ENCODE assay signal across 13 cellular contexts in the genomic region with DNA sequence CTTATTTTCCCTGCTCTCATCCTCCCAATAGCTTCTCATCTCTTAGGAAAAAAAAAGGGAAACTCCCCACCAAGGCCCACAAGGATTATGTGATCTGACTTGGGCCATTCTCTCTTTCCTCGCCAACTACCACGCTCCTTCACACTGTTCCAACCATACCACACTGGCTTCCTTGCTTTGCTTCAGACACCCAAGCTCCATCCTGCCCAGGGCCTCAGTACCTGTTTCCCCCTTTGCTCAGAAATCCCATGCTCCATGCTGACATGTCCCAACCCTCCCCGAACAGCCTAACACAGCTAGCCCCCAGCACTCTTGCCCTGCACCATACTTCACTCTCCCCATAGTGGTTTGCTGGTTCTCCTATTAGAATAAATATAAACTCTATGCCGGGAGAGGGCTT. TPM values are rescaled to one million over a fixed set of nuclear protein-coding genes. Genes with fewer than 3 reads are reported as not detected.
"Had no signal": no experiment of that assay in that cellular context is flagged by ENCODE, and none has a peak within 500 bp of the region (broad histone marks: within the 10 kb centered on the region; RNA-seq: fewer than 3 reads in every experiment).

No MANE protein-coding gene starts in this region.

- H3K9me3 Mint-ChIP-seq: activated T-helper 1 cell treated with anti-CD3 and anti-CD28 coated beads, Interleukin-12 subunit alpha, Interleukin-12 subunit beta, Interleukin-2, Interleukin-4 antibody, amounts not matched to agents 30 ng/mL and 10 ng/mL and 1 ng/mL, durations not matched to agents 14 hours and 24 hours and 36 hours had no signal

- H3K4me3 Mint-ChIP-seq: activated T-helper 1 cell treated with anti-CD3 and anti-CD28 coated beads, Interleukin-12 subunit alpha, Interleukin-12 subunit beta, Interleukin-2, Interleukin-4 antibody, amounts not matched to agents 30 ng/mL and 10 ng/mL and 1 ng/mL, durations not matched to agents 14 hours and 24 hours and 36 hours; neural progenitor cell had no signal

- H3K27ac ChIP-seq: neural progenitor cell, pancreas, tibial nerve had no signal

- DNase-seq: activated naive CD4-positive, alpha-beta T cell treated with Interleukin-2 at 50 U/mL for 16 hours; body of pancreas; cerebellar nuclear complex; pancreas; SHP77; stimulated activated CD4-positive, alpha-beta T cell treated with anti-CD3 and anti-CD28 coated beads, Interleukin-4, amount 100 ng/mL, for 1 hour had no signal

- H3K4me3 ChIP-seq: body of pancreas, heart left ventricle, neural progenitor cell, pancreas, tibial nerve had no signal

- H3K27me3 ChIP-seq: body of pancreas, heart left ventricle, pancreas, tibial nerve had no signal

- ATAC-seq: activated CD4-positive, CD25-positive, alpha-beta regulatory T cell treated with anti-CD3 and anti-CD28 coated beads, Interleukin-2, amount 50 U/mL, for 24 hours; body of pancreas; pancreas had no signal

- H3K27ac Mint-ChIP-seq: activated T-helper 1 cell treated with anti-CD3 and anti-CD28 coated beads, Interleukin-12 subunit alpha, Interleukin-12 subunit beta, Interleukin-2, Interleukin-4 antibody, amounts not matched to agents 30 ng/mL and 10 ng/mL and 1 ng/mL, durations not matched to agents 14 hours and 24 hours and 36 hours; neural progenitor cell had no signal

RNA-seq across cellular contexts. Expression of gene MAB21L3, which starts 39.2 kb away (rescaled TPM):
- total RNA-seq: activated T-helper 1 cell treated with anti-CD3 and anti-CD28 coated beads, Interleukin-12 subunit alpha, Interleukin-12 subunit beta, Interleukin-2, Interleukin-4 antibody, amounts not matched to agents 30 ng/mL and 10 ng/mL and 1 ng/mL, durations not matched to agents 14 hours and 24 hours and 36 hours; body of pancreas; left ventricle myocardium superior; T-helper 2 cell treated with Interferon-gamma antibody and Interleukin-4, amounts not matched to agents 100 ng/mL and 5 ng/mL, for 36 hours had no signal
- polyA plus RNA-seq: pancreas had no signal
